Comparison of ENCODE assay signal across 1 cellular context in genomic region chr1:87804128-87804527, GRCh38.
TF ChIP-seq lines count a peak whose summit lies in the region.

No MANE protein-coding gene starts in this region.

TF ChIP-seq in A549, 52 proteins besides CTCF, POLR2A, EP300 and RAD21 (continued from another document):
- no peak for TF ChIP-seq HMGXB4 (CRISPR knock-in tag; IDR thresholded peaks at IDR 0.05; ENCODE audit: borderline replicate concordance)
- TF ChIP-seq, protein P1, sequence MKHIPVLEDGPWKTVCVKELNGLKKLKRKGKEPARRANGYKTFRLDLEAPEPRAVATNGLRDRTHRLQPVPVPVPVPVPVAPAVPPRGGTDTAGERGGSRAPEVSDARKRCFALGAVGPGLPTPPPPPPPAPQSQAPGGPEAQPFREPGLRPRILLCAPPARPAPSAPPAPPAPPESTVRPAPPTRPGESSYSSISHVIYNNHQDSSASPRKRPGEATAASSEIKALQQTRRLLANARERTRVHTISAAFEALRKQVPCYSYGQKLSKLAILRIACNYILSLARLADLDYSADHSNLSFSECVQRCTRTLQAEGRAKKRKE (CRISPR knock-in tag; IDR thresholded peaks at IDR 0.05; ENCODE audit: low read depth) = no peak
